In the genomic region with DNA sequence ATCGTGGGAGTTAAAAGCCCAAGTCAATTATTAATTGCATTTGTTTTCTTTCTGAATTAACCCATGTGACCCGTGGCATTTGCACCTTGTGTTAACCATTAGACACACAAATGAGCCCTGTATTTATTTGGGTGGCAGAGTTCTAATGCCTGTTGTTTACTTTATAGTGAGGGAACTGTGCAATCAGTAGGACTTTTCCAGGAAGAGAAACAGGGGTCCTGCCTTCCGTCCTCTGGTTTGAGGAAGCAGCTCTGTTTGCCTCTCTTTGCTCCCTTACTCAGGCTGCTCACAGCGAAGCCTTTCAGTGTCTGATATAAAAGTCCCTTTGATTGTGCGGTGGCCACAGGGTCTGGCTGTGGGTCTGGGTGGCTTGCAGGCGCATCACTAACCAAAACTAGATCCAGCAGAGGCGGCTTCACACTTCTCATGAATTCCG, we compare ENCODE assay signal across 17 cellular contexts.
DNase-seq lines count a peak whose midpoint lies in the region; ATAC-seq, FAIRE-seq and TF ChIP-seq lines count a peak whose summit lies in the region.
"Had no signal": no experiment of that assay in that cellular context is flagged by ENCODE, and none has a peak within 500 bp of the region (broad histone marks: within the 10 kb centered on the region; RNA-seq: fewer than 3 reads in every experiment).

No MANE protein-coding gene starts in this region.

- H3K4me1 Mint-ChIP-seq in activated T-helper 17 cell treated with anti-CD3 and anti-CD28 coated beads, Interleukin-2, amount 50 U/mL, for 72 hours = no peaks in the 10 kb centered on the region
- H3K4me1 Mint-ChIP-seq: H9 had no signal

- 52% methylated on average over 8 of the region's 8 CpGs for WGBS in A549 (ENCODE audit: missing lambda C conversion rate)

- no peaks in the 10 kb centered on the region for H3K36me3 ChIP-seq in kidney (ENCODE audit: control insufficient read depth in 1 of 2, insufficient read depth in 2 of 2, low read length in 2 of 2)
- H3K36me3 ChIP-seq in osteoblast (ENCODE audit: insufficient read depth, low read length) = no peaks in the 10 kb centered on the region
- H3K36me3 ChIP-seq: heart right ventricle had no signal

- TF ChIP-seq POLR2A in A549 (IDR thresholded peaks at IDR 0.05; ENCODE audit: low read length) = no peak

- no peak overlapping the region for H3K9ac ChIP-seq in kidney (ENCODE audit: low read length in 2 of 2)

- no peak for TF ChIP-seq RAD21 in A549 (conservative IDR thresholded peaks at IDR 0.05 in 1 of 2, IDR thresholded peaks at IDR 0.05 in 1 of 2)

- CTCF ChIA-PET in A549 (lab: Yijun Ruan, JAX) = no interaction called here

- no peaks in the 10 kb centered on the region for H4K20me1 ChIP-seq in osteoblast (ENCODE audit: insufficient read depth, low read length)

- H3K27ac Mint-ChIP-seq in activated T-helper 17 cell treated with anti-CD3 and anti-CD28 coated beads, Interleukin-2, amount 50 U/mL, for 72 hours = no peak overlapping the region
- H3K27ac Mint-ChIP-seq: H9, WTC11 had no signal

- ATAC-seq in A549 (no peak), HG03469 (IDR thresholded peaks at IDR 0.05; ENCODE audit: unreplicated experiment) (no peak), HG02588 (IDR thresholded peaks at IDR 0.05; ENCODE audit: unreplicated experiment) (no peak)
- no peak for ATAC-seq in activated T-helper 17 cell treated with anti-CD3 and anti-CD28 coated beads, Interleukin-2, amount 50 U/mL, for 72 hours (replicated peaks)
- ATAC-seq: GM12878, WTC11 had no signal

- TF ChIP-seq EP300 in A549 (IDR thresholded peaks at IDR 0.05) = no peak

- FAIRE-seq in A549 (lab: Jason Lieb, UNC) (no peak), kidney (lab: Jason Lieb, UNC) (no peak)
- FAIRE-seq: GM12878 had no signal

- no peaks in the 10 kb centered on the region for H3K79me2 ChIP-seq in osteoblast (ENCODE audit: insufficient read depth, low read length)

- H3K27ac ChIP-seq in A549 (no peak overlapping the region), kidney (ENCODE audit: low read depth in 2 of 2, low read length in 2 of 2) (peak overlapping the region; percentile 33 to 45), osteoblast (ENCODE audit: low read depth, low read length) (no peak overlapping the region)
- H3K27ac ChIP-seq: SK-N-MC had no signal

- H3K9me3 ChIP-seq in A549 (no peaks in the 10 kb centered on the region), kidney (ENCODE audit: control insufficient read depth in 1 of 2, low read length in 2 of 2) (no peaks in the 10 kb centered on the region), osteoblast (ENCODE audit: low read depth, low read length) (no peaks in the 10 kb centered on the region)
- H3K9me3 ChIP-seq: heart right ventricle had no signal

- DNase-seq in A549 (ENCODE audit: low read depth in 1 of 2, low spot score in 1 of 2) = no peak
- peak in 51 of 58 donors; percentile 2 to 88 (median 45) for DNase-seq in anterior cingulate cortex (lab: John Stamatoyannopoulos, UW)
- no peak for DNase-seq in kidney
- no peak for DNase-seq in osteoblast (ENCODE audit: insufficient read length, low spot score, missing footprints)
- no peak for DNase-seq in HCEC 1CT
- DNase-seq: activated CD8-positive, alpha-beta memory T cell treated with anti-CD3 and anti-CD28 coated beads, Interleukin-2, amount 50 U/mL, for 48 hours; DND-41; H9; heart right ventricle; NCI-H774; stimulated activated CD4-positive, alpha-beta T cell treated with anti-CD3 and anti-CD28 coated beads, Interleukin-12 subunit alpha, Interleukin-12 subunit beta, amount 100 ng/mL, for 4 hours had no signal

- intact Hi-C loops in kidney (cut with DNase I) = no loop called here

- no peaks in the 10 kb centered on the region for H3K27me3 ChIP-seq in osteoblast (ENCODE audit: insufficient read depth, low read length)
- H3K27me3 ChIP-seq: heart right ventricle had no signal

- H3K4me2 ChIP-seq in A549 (peak overlapping the region; percentile 12; the same call in 1 of the 3 replicates), osteoblast (ENCODE audit: insufficient read depth, low read length) (no peak overlapping the region)

- no peaks in the 10 kb centered on the region for H3K9me3 Mint-ChIP-seq in activated T-helper 17 cell treated with anti-CD3 and anti-CD28 coated beads, Interleukin-2, amount 50 U/mL, for 72 hours
- H3K9me3 Mint-ChIP-seq: H9 had no signal

- TF ChIP-seq CTCF in A549 (IDR thresholded peaks at IDR 0.05) = no peak
- TF ChIP-seq CTCF in kidney (IDR thresholded peaks at IDR 0.05; ENCODE audit: borderline replicate concordance, extremely low read depth, insufficient read depth) = no peak
- no peak for TF ChIP-seq CTCF in osteoblast (IDR thresholded peaks at IDR 0.05; ENCODE audit: extremely low read depth, low read depth, low read length)

- POLR2A ChIA-PET in A549 (lab: Yijun Ruan, JAX) = no interaction called here

- no peak overlapping the region for H3K4me3 Mint-ChIP-seq in activated T-helper 17 cell treated with anti-CD3 and anti-CD28 coated beads, Interleukin-2, amount 50 U/mL, for 72 hours
- H3K4me3 Mint-ChIP-seq: H9, WTC11 had no signal

- H3K4me3 ChIP-seq in A549 = no peak overlapping the region
- H3K4me3 ChIP-seq in kidney (ENCODE audit: low read length in 2 of 2) = peak overlapping the region; percentile 7 to 18
- H3K4me3 ChIP-seq in osteoblast (ENCODE audit: insufficient read depth, low read length) = no peak overlapping the region
- H3K4me3 ChIP-seq: GM12878, heart right ventricle, SK-N-MC had no signal

- peaks cover 7% of the 10 kb centered on the region; the same call in 1 of the 3 replicates for H3K4me1 ChIP-seq in A549
- peaks cover 10 to 21% of the 10 kb centered on the region in 2 donors for H3K4me1 ChIP-seq in kidney (ENCODE audit: control insufficient read depth in 1 of 2, insufficient read depth in 1 of 2, low read depth in 1 of 2, low read length in 2 of 2)
- H3K4me1 ChIP-seq in osteoblast (ENCODE audit: insufficient read depth, low read length) = peaks cover 8% of the 10 kb centered on the region

- H2AFZ ChIP-seq in osteoblast (ENCODE audit: low read length) = peak overlapping the region; percentile 32

- no peaks in the 10 kb centered on the region for H3K36me3 Mint-ChIP-seq in activated T-helper 17 cell treated with anti-CD3 and anti-CD28 coated beads, Interleukin-2, amount 50 U/mL, for 72 hours (ENCODE audit: low read depth)
- H3K36me3 Mint-ChIP-seq: WTC11 had no signal

- H3K27me3 Mint-ChIP-seq in activated T-helper 17 cell treated with anti-CD3 and anti-CD28 coated beads, Interleukin-2, amount 50 U/mL, for 72 hours = peaks cover 11% of the 10 kb centered on the region

TF ChIP-seq in A549, 52 proteins besides CTCF, POLR2A, EP300 and RAD21:
- TF ChIP-seq ZC3H11A (IDR thresholded peaks at IDR 0.05) = no peak
- no peak for TF ChIP-seq FOXS1 (CRISPR knock-in tag; IDR thresholded peaks at IDR 0.05)
- TF ChIP-seq CBX2 (IDR thresholded peaks at IDR 0.05; ENCODE audit: borderline replicate concordance, low read depth) = no peak
- no peak for TF ChIP-seq SREBF2 (IDR thresholded peaks at IDR 0.05)
- TF ChIP-seq CEBPB (IDR thresholded peaks at IDR 0.05) = no peak
- TF ChIP-seq ZSCAN20 (CRISPR knock-in tag; IDR thresholded peaks at IDR 0.05) = no peak
- TF ChIP-seq, protein P1, sequence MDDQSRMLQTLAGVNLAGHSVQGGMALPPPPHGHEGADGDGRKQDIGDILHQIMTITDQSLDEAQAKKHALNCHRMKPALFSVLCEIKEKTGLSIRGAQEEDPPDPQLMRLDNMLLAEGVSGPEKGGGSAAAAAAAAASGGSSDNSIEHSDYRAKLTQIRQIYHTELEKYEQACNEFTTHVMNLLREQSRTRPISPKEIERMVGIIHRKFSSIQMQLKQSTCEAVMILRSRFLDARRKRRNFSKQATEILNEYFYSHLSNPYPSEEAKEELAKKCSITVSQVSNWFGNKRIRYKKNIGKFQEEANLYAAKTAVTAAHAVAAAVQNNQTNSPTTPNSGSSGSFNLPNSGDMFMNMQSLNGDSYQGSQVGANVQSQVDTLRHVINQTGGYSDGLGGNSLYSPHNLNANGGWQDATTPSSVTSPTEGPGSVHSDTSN (IDR thresholded peaks at IDR 0.05) = no peak
- no peak for TF ChIP-seq NPAS2 (CRISPR knock-in tag; IDR thresholded peaks at IDR 0.05; ENCODE audit: borderline replicate concordance)
- TF ChIP-seq SMC3 (IDR thresholded peaks at IDR 0.05) = no peak
- TF ChIP-seq, protein P2, sequence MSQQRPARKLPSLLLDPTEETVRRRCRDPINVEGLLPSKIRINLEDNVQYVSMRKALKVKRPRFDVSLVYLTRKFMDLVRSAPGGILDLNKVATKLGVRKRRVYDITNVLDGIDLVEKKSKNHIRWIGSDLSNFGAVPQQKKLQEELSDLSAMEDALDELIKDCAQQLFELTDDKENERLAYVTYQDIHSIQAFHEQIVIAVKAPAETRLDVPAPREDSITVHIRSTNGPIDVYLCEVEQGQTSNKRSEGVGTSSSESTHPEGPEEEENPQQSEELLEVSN (IDR thresholded peaks at IDR 0.05; ENCODE audit: borderline replicate concordance, low read depth) = no peak
- no peak for TF ChIP-seq ZFP36 (IDR thresholded peaks at IDR 0.05; ENCODE audit: borderline replicate concordance, partially characterized antibody)
- TF ChIP-seq GATA3 (IDR thresholded peaks at IDR 0.05; ENCODE audit: borderline replicate concordance) = no peak
- no peak for TF ChIP-seq EHMT2 (IDR thresholded peaks at IDR 0.05; ENCODE audit: low read depth)
- no peak for TF ChIP-seq NFE2L2 (conservative IDR thresholded peaks at IDR 0.05; ENCODE audit: low read length)

Comparison
In these comparisons a context has a peak if more than half of its experiments do, and no peak if none do; other contexts are left out.
1. DNase-seq: peak in anterior cingulate cortex (51 of 58); none in A549 (0 of 2), kidney (single experiment), osteoblast (single experiment) and HCEC 1CT (single experiment).
2. H3K27ac ChIP-seq: peak in kidney (2 of 2); none in A549 (0 of 2) and osteoblast (single experiment).
3. H3K4me3 ChIP-seq: peak in kidney (2 of 2); none in A549 (single experiment) and osteoblast (single experiment).